28 cellular contexts compared by ENCODE assay signal in genomic region chr5:56115589-56115988, GRCh38.
"Had no signal": no experiment of that assay in that cellular context is flagged by ENCODE, and none has a peak within 500 bp of the region (broad histone marks: within the 10 kb centered on the region; RNA-seq: fewer than 3 reads in every experiment).

No MANE protein-coding gene starts in this region.

- H3K36me3 ChIP-seq: stomach, suprapubic skin, thoracic aorta, thyroid gland, tibial artery, tibial nerve, transverse colon, upper lobe of left lung, upper lobe of right lung, uterus, vagina had no signal

- H3K27me3 ChIP-seq: stomach, suprapubic skin, testis, thyroid gland, tibial artery, tibial nerve, transverse colon, upper lobe of left lung, upper lobe of right lung, uterus, vagina had no signal

- H3K4me1 Mint-ChIP-seq: stimulated activated effector memory CD8-positive, alpha-beta T cell treated with anti-CD3 and anti-CD28 coated beads, Interleukin-12 subunit alpha, Interleukin-12 subunit beta, amount 100 ng/mL, for 72 hours; stimulated activated memory B cell treated with anti-CD40 and anti-IgM and Interleukin-4, amounts not matched to agents 10 μg/mL and 1 μg/mL and 100 μg/mL, for 72 hours; stimulated activated naive B cell treated with anti-CD40 and anti-IgM and Interleukin-4, amounts not matched to agents 10 μg/mL and 1 μg/mL and 100 μg/mL, for 72 hours; stimulated activated naive CD8-positive, alpha-beta T cell treated with anti-CD3 and anti-CD28 coated beads, Interleukin-15, amount 100 ng/mL, for 72 hours had no signal

- H3K27me3 Mint-ChIP-seq: stimulated activated naive B cell treated with anti-CD40 and anti-IgM and Interleukin-4, amounts not matched to agents 10 μg/mL and 1 μg/mL and 100 μg/mL, for 72 hours; stimulated activated naive CD8-positive, alpha-beta T cell treated with anti-CD3 and anti-CD28 coated beads, Interleukin-15, amount 100 ng/mL, for 72 hours; stimulated activated naive CD8-positive, alpha-beta T cell treated with anti-CD3 and anti-CD28 coated beads, Interleukin-15, Interleukin-2, amounts not matched to agents 100 ng/mL and 50 ng/mL, for 24 hours; type B pancreatic cell had no signal

- H3K36me3 Mint-ChIP-seq: stimulated activated effector memory CD8-positive, alpha-beta T cell treated with anti-CD3 and anti-CD28 coated beads, Interleukin-12 subunit alpha, Interleukin-12 subunit beta, amount 100 ng/mL, for 72 hours; stimulated activated memory B cell treated with anti-CD40 and anti-IgM and Interleukin-4, amounts not matched to agents 10 μg/mL and 1 μg/mL and 100 μg/mL, for 72 hours; stimulated activated naive B cell treated with anti-CD40 and anti-IgM and Interleukin-4, amounts not matched to agents 10 μg/mL and 1 μg/mL and 100 μg/mL, for 72 hours; type B pancreatic cell had no signal

- H3K4me1 ChIP-seq: stomach, suprapubic skin, testis, tibial artery, transverse colon, uterus, vagina had no signal

- DNase-seq: stimulated activated CD4-positive, alpha-beta T cell treated with anti-CD3 and anti-CD28 coated beads, Interleukin-2, amount 100 ng/mL, for 48 hours; stimulated activated CD4-positive, alpha-beta T cell treated with anti-CD3 and anti-CD28 coated beads, Interleukin-4, amount 100 ng/mL, for 1 hour; stimulated activated CD4-positive, alpha-beta T cell treated with anti-CD3 and anti-CD28 coated beads, Interleukin-4, amount 100 ng/mL, for 24 hours; stimulated activated CD4-positive, alpha-beta T cell treated with anti-CD3 and anti-CD28 coated beads, Interleukin-4, amount 100 ng/mL, for 4 hours; stimulated activated CD8-positive, alpha-beta memory T cell treated with anti-CD3 and anti-CD28 coated beads, Interleukin-4, amount 100 ng/mL, for 48 hours; stimulated activated naive B cell treated with anti-CD40 and anti-IgM and Interleukin-4, amounts not matched to agents 10 μg/mL and 1 μg/mL and 100 μg/mL, for 72 hours; stimulated activated naive CD4-positive, alpha-beta T cell; stimulated activated naive CD4-positive, alpha-beta T cell treated with Interleukin-2 at 50 U/mL for 16 hours; stimulated activated naive CD8-positive, alpha-beta T cell treated with anti-CD3 and anti-CD28 coated beads, Interleukin-15, amount 100 ng/mL, for 72 hours; stimulated activated naive CD8-positive, alpha-beta T cell treated with anti-CD3 and anti-CD28 coated beads, Interleukin-15, Interleukin-2, amounts not matched to agents 100 U/mL and 50 U/mL, for 24 hours; stomach; substantia nigra; testis; thyroid gland; tibial artery; transverse colon; trophoblast cell; upper lobe of left lung; upper lobe of right lung; uterus had no signal

- H3K27ac Mint-ChIP-seq: stimulated activated effector memory CD8-positive, alpha-beta T cell treated with anti-CD3 and anti-CD28 coated beads, Interleukin-12 subunit alpha, Interleukin-12 subunit beta, amount 100 ng/mL, for 72 hours; stimulated activated memory B cell treated with anti-CD40 and anti-IgM and Interleukin-4, amounts not matched to agents 10 μg/mL and 1 μg/mL and 100 μg/mL, for 72 hours; stimulated activated naive CD8-positive, alpha-beta T cell treated with anti-CD3 and anti-CD28 coated beads, Interleukin-15, amount 100 ng/mL, for 72 hours; stimulated activated naive CD8-positive, alpha-beta T cell treated with anti-CD3 and anti-CD28 coated beads, Interleukin-15, Interleukin-2, amounts not matched to agents 100 ng/mL and 50 ng/mL, for 24 hours; type B pancreatic cell had no signal

- ATAC-seq: stimulated activated effector memory CD8-positive, alpha-beta T cell treated with anti-CD3 and anti-CD28 coated beads, Interleukin-12 subunit alpha, Interleukin-12 subunit beta, amount 100 ng/mL, for 72 hours; stimulated activated memory B cell treated with anti-CD40 and anti-IgM and Interleukin-4, amounts not matched to agents 10 μg/mL and 1 μg/mL and 100 μg/mL, for 72 hours; stimulated activated naive B cell treated with anti-CD40 and anti-IgM and Interleukin-4, amounts not matched to agents 10 μg/mL and 1 μg/mL and 100 μg/mL, for 72 hours; stimulated activated naive CD8-positive, alpha-beta T cell treated with anti-CD3 and anti-CD28 coated beads, Interleukin-15, amount 100 ng/mL, for 72 hours; stimulated activated naive CD8-positive, alpha-beta T cell treated with anti-CD3 and anti-CD28 coated beads, Interleukin-15, Interleukin-2, amounts not matched to agents 100 U/mL and 50 U/mL, for 24 hours; upper lobe of right lung had no signal

- H3K4me3 ChIP-seq: stomach, suprapubic skin, testis, thoracic aorta, thyroid gland, tibial artery, tibial nerve, transverse colon, upper lobe of left lung, upper lobe of right lung, uterus, vagina had no signal

- H3K9me3 Mint-ChIP-seq: stimulated activated effector memory CD8-positive, alpha-beta T cell treated with anti-CD3 and anti-CD28 coated beads, Interleukin-12 subunit alpha, Interleukin-12 subunit beta, amount 100 ng/mL, for 72 hours; stimulated activated memory B cell treated with anti-CD40 and anti-IgM and Interleukin-4, amounts not matched to agents 10 μg/mL and 1 μg/mL and 100 μg/mL, for 72 hours; stimulated activated naive B cell treated with anti-CD40 and anti-IgM and Interleukin-4, amounts not matched to agents 10 μg/mL and 1 μg/mL and 100 μg/mL, for 72 hours; stimulated activated naive CD8-positive, alpha-beta T cell treated with anti-CD3 and anti-CD28 coated beads, Interleukin-15, amount 100 ng/mL, for 72 hours had no signal

- H3K27ac ChIP-seq: stomach, suprapubic skin, testis, thoracic aorta, thyroid gland, tibial artery, tibial nerve, transverse colon, upper lobe of left lung, upper lobe of right lung, uterus, vagina had no signal

- H3K4me3 Mint-ChIP-seq: stimulated activated effector memory CD8-positive, alpha-beta T cell treated with anti-CD3 and anti-CD28 coated beads, Interleukin-12 subunit alpha, Interleukin-12 subunit beta, amount 100 ng/mL, for 72 hours; stimulated activated memory B cell treated with anti-CD40 and anti-IgM and Interleukin-4, amounts not matched to agents 10 μg/mL and 1 μg/mL and 100 μg/mL, for 72 hours; stimulated activated naive B cell treated with anti-CD40 and anti-IgM and Interleukin-4, amounts not matched to agents 10 μg/mL and 1 μg/mL and 100 μg/mL, for 72 hours; stimulated activated naive CD8-positive, alpha-beta T cell treated with anti-CD3 and anti-CD28 coated beads, Interleukin-15, Interleukin-2, amounts not matched to agents 100 ng/mL and 50 ng/mL, for 24 hours; type B pancreatic cell had no signal

- H3K9me3 ChIP-seq: stomach, suprapubic skin, testis, thoracic aorta, thyroid gland, tibial artery, tibial nerve, transverse colon, upper lobe of left lung, upper lobe of right lung, uterus, vagina had no signal
